ENCODE assay signal across 16 cellular contexts in genomic region chr17:51848451-51848850, GRCh38.
"Had no signal": no experiment of that assay in that cellular context is flagged by ENCODE, and none has a peak within 500 bp of the region (broad histone marks: within the 10 kb centered on the region; RNA-seq: fewer than 3 reads in every experiment).

No MANE protein-coding gene starts in this region.

- H3K9me3 ChIP-seq: body of pancreas, left lung, ovary had no signal

- H3K27ac ChIP-seq: body of pancreas, left lung, ovary had no signal

- H3K4me3 ChIP-seq: body of pancreas, left lung, ovary had no signal

- H3K27me3 Mint-ChIP-seq: dendritic cell treated with granulocyte-macrophage colony-stimulating factor and Interleukin-4, amounts not matched to agents 40 ng/mL and 50 ng/mL, for 4 days had no signal

- H3K36me3 Mint-ChIP-seq: activated naive CD4-positive, alpha-beta T cell treated with anti-CD3 and anti-CD28 coated beads, Interleukin-2, amount 50 U/mL, for 72 hours; naive thymus-derived CD4-positive, alpha-beta T cell had no signal

- ATAC-seq: activated CD8-positive, alpha-beta T cell treated with anti-CD3 and anti-CD28 coated beads, Interleukin-2, amount 10 ng/mL, durations not matched to agents 7 days and 5 days; activated naive CD4-positive, alpha-beta T cell treated with anti-CD3 and anti-CD28 coated beads, Interleukin-2, amount 50 U/mL, for 72 hours; activated T-cell treated with anti-CD3 and anti-CD28 coated beads, Interleukin-2, amount 50 U/mL, for 72 hours; body of pancreas; left lung; naive thymus-derived CD4-positive, alpha-beta T cell; sciatic nerve; stimulated activated naive CD8-positive, alpha-beta T cell treated with anti-CD3 and anti-CD28 coated beads, Interleukin-15, Interleukin-2, amounts not matched to agents 100 U/mL and 50 U/mL, for 24 hours; T-helper 17 cell; WTC11 had no signal

- H3K4me1 Mint-ChIP-seq: naive thymus-derived CD4-positive, alpha-beta T cell; T-helper 17 cell; WTC11 had no signal

- H3K27ac Mint-ChIP-seq: activated CD8-positive, alpha-beta T cell treated with anti-CD3 and anti-CD28 coated beads, Interleukin-2, amount 10 ng/mL, durations not matched to agents 7 days and 5 days; activated naive CD4-positive, alpha-beta T cell treated with anti-CD3 and anti-CD28 coated beads, Interleukin-2, amount 50 U/mL, for 72 hours; activated T-cell treated with anti-CD3 and anti-CD28 coated beads, Interleukin-2, amount 50 U/mL, for 72 hours; dendritic cell treated with granulocyte-macrophage colony-stimulating factor and Interleukin-4, amounts not matched to agents 40 ng/mL and 50 ng/mL, for 4 days; naive thymus-derived CD4-positive, alpha-beta T cell; T-helper 17 cell; WTC11 had no signal

- H3K4me3 Mint-ChIP-seq: activated CD8-positive, alpha-beta T cell treated with anti-CD3 and anti-CD28 coated beads, Interleukin-2, amount 10 ng/mL, durations not matched to agents 7 days and 5 days; activated T-cell treated with anti-CD3 and anti-CD28 coated beads, Interleukin-2, amount 50 U/mL, for 72 hours; dendritic cell treated with granulocyte-macrophage colony-stimulating factor and Interleukin-4, amounts not matched to agents 40 ng/mL and 50 ng/mL, for 4 days; naive thymus-derived CD4-positive, alpha-beta T cell; T-helper 17 cell; WTC11 had no signal

- H3K36me3 ChIP-seq: left lung, ovary had no signal

- H3K27me3 ChIP-seq: body of pancreas, ovary had no signal

- H3K9me3 Mint-ChIP-seq: activated naive CD4-positive, alpha-beta T cell treated with anti-CD3 and anti-CD28 coated beads, Interleukin-2, amount 50 U/mL, for 72 hours; activated T-cell treated with anti-CD3 and anti-CD28 coated beads, Interleukin-2, amount 50 U/mL, for 72 hours; dendritic cell treated with granulocyte-macrophage colony-stimulating factor and Interleukin-4, amounts not matched to agents 40 ng/mL and 50 ng/mL, for 4 days; naive thymus-derived CD4-positive, alpha-beta T cell had no signal

- DNase-seq: activated CD4-positive, alpha-beta T cell treated with anti-CD3 and anti-CD28 coated beads for 48 hours; activated CD8-positive, alpha-beta memory T cell treated with anti-CD3 and anti-CD28 coated beads, Interleukin-2, amount 50 U/mL, for 48 hours; activated CD8-positive, alpha-beta T cell treated with anti-CD3 and anti-CD28 coated beads, Interleukin-2, amount 10 ng/mL, durations not matched to agents 7 days and 5 days; activated gamma-delta T cell; activated T-cell treated with anti-CD3 and anti-CD28 coated beads, Interleukin-2, amount 50 U/mL, for 72 hours; body of pancreas; effector memory CD4-positive, alpha-beta T cell; left lung; naive thymus-derived CD4-positive, alpha-beta T cell; ovary; stimulated activated naive CD8-positive, alpha-beta T cell treated with anti-CD3 and anti-CD28 coated beads, Interleukin-15, Interleukin-2, amounts not matched to agents 100 U/mL and 50 U/mL, for 24 hours; T-helper 17 cell had no signal

- H3K4me1 ChIP-seq: body of pancreas, left lung had no signal
